Comparison of ENCODE assay signal across 1 cellular context in the genomic region with DNA sequence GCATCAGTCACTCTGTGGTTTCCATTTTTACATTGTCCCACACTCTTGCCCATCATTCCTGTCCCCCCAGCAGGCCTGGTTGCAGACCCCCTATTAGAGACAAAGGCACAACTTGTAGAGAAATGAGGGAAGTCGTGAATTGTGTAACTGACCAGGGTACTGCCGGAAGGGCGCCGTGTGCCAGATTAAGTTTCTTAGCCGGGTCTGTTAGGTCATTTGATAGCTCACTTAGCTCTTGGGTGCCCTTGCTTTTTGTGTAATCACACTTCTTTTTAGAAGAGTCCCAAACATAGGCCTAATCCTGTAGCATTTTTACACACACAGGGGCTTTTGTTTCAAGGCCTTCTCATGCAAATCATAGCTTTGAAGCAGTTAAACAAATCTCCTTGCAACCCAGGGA.
TF ChIP-seq lines count a peak whose summit lies in the region.

No MANE protein-coding gene starts in this region.

TF ChIP-seq in WTC11, 78 proteins besides CTCF, POLR2A, EP300 and RAD21 (continued from another document):
- TF ChIP-seq, protein P1, sequence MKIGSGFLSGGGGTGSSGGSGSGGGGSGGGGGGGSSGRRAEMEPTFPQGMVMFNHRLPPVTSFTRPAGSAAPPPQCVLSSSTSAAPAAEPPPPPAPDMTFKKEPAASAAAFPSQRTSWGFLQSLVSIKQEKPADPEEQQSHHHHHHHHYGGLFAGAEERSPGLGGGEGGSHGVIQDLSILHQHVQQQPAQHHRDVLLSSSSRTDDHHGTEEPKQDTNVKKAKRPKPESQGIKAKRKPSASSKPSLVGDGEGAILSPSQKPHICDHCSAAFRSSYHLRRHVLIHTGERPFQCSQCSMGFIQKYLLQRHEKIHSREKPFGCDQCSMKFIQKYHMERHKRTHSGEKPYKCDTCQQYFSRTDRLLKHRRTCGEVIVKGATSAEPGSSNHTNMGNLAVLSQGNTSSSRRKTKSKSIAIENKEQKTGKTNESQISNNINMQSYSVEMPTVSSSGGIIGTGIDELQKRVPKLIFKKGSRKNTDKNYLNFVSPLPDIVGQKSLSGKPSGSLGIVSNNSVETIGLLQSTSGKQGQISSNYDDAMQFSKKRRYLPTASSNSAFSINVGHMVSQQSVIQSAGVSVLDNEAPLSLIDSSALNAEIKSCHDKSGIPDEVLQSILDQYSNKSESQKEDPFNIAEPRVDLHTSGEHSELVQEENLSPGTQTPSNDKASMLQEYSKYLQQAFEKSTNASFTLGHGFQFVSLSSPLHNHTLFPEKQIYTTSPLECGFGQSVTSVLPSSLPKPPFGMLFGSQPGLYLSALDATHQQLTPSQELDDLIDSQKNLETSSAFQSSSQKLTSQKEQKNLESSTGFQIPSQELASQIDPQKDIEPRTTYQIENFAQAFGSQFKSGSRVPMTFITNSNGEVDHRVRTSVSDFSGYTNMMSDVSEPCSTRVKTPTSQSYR (CRISPR knock-in tag; IDR thresholded peaks at IDR 0.05) = no peak
- TF ChIP-seq USF1 (CRISPR knock-in tag; IDR thresholded peaks at IDR 0.05) (no peak), KAT7 (CRISPR knock-in tag; IDR thresholded peaks at IDR 0.05; ENCODE audit: borderline replicate concordance) (no peak)
